ENCODE assay signal across 32 cellular contexts in the genomic region with DNA sequence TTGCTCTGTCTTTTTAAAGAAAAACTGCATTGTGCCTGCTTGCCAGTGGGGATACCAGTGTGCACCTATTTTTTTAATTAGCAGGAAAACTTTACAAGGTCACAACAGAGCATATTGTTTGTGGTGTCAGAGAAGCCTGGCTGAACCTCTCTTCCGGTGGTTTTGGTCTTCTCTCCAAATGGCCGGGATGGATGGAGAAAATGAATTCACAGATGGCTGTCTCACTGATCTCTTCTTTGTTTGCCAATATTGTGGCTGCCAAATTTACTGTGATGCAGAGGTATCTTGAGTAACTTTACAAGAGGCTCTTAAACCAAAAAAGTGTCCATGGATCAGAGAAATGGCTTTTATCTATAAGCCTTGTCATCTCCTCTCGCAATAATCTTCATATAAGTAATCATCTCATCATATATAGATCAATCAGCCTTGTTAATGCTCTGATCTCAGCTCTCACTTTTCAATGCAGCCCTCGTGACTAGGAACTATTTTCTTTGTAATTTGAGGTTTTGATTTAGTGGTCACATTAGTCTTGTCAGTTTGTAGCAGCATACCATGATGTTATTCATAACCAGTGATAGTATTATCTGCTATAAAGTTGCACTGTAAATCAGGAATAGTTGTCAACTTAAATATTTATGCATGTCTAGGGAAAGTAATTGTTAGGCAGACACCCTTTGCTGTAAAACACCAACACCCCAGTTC.
DNase-seq lines count a peak whose midpoint lies in the region; ATAC-seq and TF ChIP-seq lines count a peak whose summit lies in the region.
"Had no signal": no experiment of that assay in that cellular context is flagged by ENCODE, and none has a peak within 500 bp of the region (broad histone marks: within the 10 kb centered on the region; RNA-seq: fewer than 3 reads in every experiment).

No MANE protein-coding gene starts in this region.

- H3K4me3 Mint-ChIP-seq in endodermal cell: no peak overlapping the region
- H3K4me3 Mint-ChIP-seq in neural progenitor cell: peak overlapping the region; percentile 79
- H3K4me3 Mint-ChIP-seq: activated CD4-positive, alpha-beta memory T cell treated with anti-CD3 and anti-CD28 coated beads for 36 hours; activated naive CD8-positive, alpha-beta T cell; nephron had no signal

- H3K9me3 ChIP-seq in Karpas-422 (ENCODE audit: low read length): no peaks in the 10 kb centered on the region
- no peaks in the 10 kb centered on the region for H3K9me3 ChIP-seq in endodermal cell (ENCODE audit: control insufficient read depth, low read length)
- H3K9me3 ChIP-seq in neural progenitor cell (ENCODE audit: low read depth): no peaks in the 10 kb centered on the region
- H3K9me3 ChIP-seq: ascending aorta, BLaER1, HAP-1, lower lobe of right lung, right lobe of liver, SJSA1, transverse colon had no signal

- H3K27ac ChIP-seq in Karpas-422 (ENCODE audit: low read length) (no peak overlapping the region), endodermal cell (ENCODE audit: low read depth, low read length) (peak overlapping the region; percentile 91), neural progenitor cell (peak overlapping the region; percentile 77)
- H3K27ac ChIP-seq: ascending aorta, BLaER1, KMS-11, lower lobe of right lung, right lobe of liver, SJSA1, transverse colon had no signal

- H3K27me3 ChIP-seq in Karpas-422 (ENCODE audit: low read length) (no peaks in the 10 kb centered on the region), endodermal cell (ENCODE audit: control insufficient read depth, insufficient read depth, low read length, poor library complexity, severe bottlenecking) (no peaks in the 10 kb centered on the region), neural progenitor cell (no peaks in the 10 kb centered on the region)
- H3K27me3 ChIP-seq: ascending aorta, BLaER1, right lobe of liver, SJSA1, transverse colon had no signal

- ATAC-seq in GM18868 (IDR thresholded peaks at IDR 0.05; ENCODE audit: unreplicated experiment): no peak
- no peak for ATAC-seq in HG02763 (IDR thresholded peaks at IDR 0.05; ENCODE audit: unreplicated experiment)
- ATAC-seq: activated CD4-positive, CD25-positive, alpha-beta regulatory T cell treated with anti-CD3 and anti-CD28 coated beads, Interleukin-2, amount 50 U/mL, for 24 hours; lower lobe of right lung; right lobe of liver had no signal

- H3K79me2 ChIP-seq in Karpas-422 (ENCODE audit: low read length) (no peaks in the 10 kb centered on the region), neural progenitor cell (ENCODE audit: low read depth) (no peaks in the 10 kb centered on the region)

- H4K20me1 ChIP-seq in Karpas-422 (ENCODE audit: insufficient read depth, low read depth, low read length) (no peaks in the 10 kb centered on the region), neural progenitor cell (ENCODE audit: low read depth) (no peaks in the 10 kb centered on the region)
- H4K20me1 ChIP-seq: BLaER1 had no signal

- H3K27me3 Mint-ChIP-seq in endodermal cell (ENCODE audit: insufficient read depth): no peaks in the 10 kb centered on the region
- peaks cover 6% of the 10 kb centered on the region for H3K27me3 Mint-ChIP-seq in neural progenitor cell (ENCODE audit: insufficient read depth, low read depth)
- H3K27me3 Mint-ChIP-seq: activated CD4-positive, alpha-beta memory T cell treated with anti-CD3 and anti-CD28 coated beads for 36 hours had no signal

- peak; percentile 53 for DNase-seq in Daoy (ENCODE audit: low read depth)
- no peak for DNase-seq in Karpas-422
- DNase-seq in endodermal cell: no peak
- peak; percentile 25 for DNase-seq in neural progenitor cell (ENCODE audit: low spot score)
- no peak for DNase-seq in NCI-H1417 (lab: John Stamatoyannopoulos, UW)
- DNase-seq in anterior cingulate cortex (lab: John Stamatoyannopoulos, UW): no peak
- DNase-seq: activated CD4-positive, alpha-beta memory T cell treated with anti-CD3 and anti-CD28 coated beads for 36 hours; activated CD8-positive, alpha-beta memory T cell treated with anti-CD3 and anti-CD28 coated beads, Interleukin-2, amount 50 U/mL, for 4 hours; central memory CD4-positive, alpha-beta T cell; dermis blood vessel endothelial cell; DMS53; GF-D8; kidney glomerular epithelial cell; lower lobe of right lung; NCI-H1436 treated with DMSO at 0.1 percent for 48 hours; NCI-H446; NCI-H82; posterior cingulate gyrus; right lobe of liver; stimulated activated CD4-positive, alpha-beta T cell treated with anti-CD3 and anti-CD28 coated beads, Interleukin-2, amount 100 ng/mL, for 48 hours; transverse colon had no signal

- H3K27ac Mint-ChIP-seq in endodermal cell (peak overlapping the region; percentile 40), neural progenitor cell (peak overlapping the region; percentile 100)
- H3K27ac Mint-ChIP-seq: activated CD4-positive, alpha-beta memory T cell treated with anti-CD3 and anti-CD28 coated beads for 36 hours; activated naive CD8-positive, alpha-beta T cell; activated T-helper 2 cell treated with anti-CD3 and anti-CD28 coated beads, Interferon-gamma antibody, Interleukin-2, Interleukin-4, amounts not matched to agents 10 μg/mL and 5 μg/mL and 100 μg/mL, durations not matched to agents 14 hours and 24 hours and 36 hours; nephron had no signal

- peak overlapping the region; percentile 12; the same call in 1 of the 2 replicates for H2AFZ ChIP-seq in Karpas-422 (ENCODE audit: low read length)
- H2AFZ ChIP-seq in neural progenitor cell (replicated peaks): no peak overlapping the region

- no peak for TF ChIP-seq CTCF in endodermal cell (conservative IDR thresholded peaks at IDR 0.05)
- TF ChIP-seq CTCF in neural progenitor cell (IDR thresholded peaks at IDR 0.05): no peak

- H3K36me3 ChIP-seq in Karpas-422 (ENCODE audit: insufficient read depth, low read length) (no peaks in the 10 kb centered on the region), endodermal cell (ENCODE audit: control insufficient read depth, insufficient read depth, low read length) (no peaks in the 10 kb centered on the region), neural progenitor cell (no peaks in the 10 kb centered on the region)
- H3K36me3 ChIP-seq: ascending aorta, BLaER1, HAP-1, lower lobe of right lung, right lobe of liver, SJSA1, transverse colon had no signal

- H3K4me1 ChIP-seq in Karpas-422 (ENCODE audit: low read length) (peaks cover 22% of the 10 kb centered on the region), endodermal cell (ENCODE audit: control insufficient read depth, insufficient read depth, low read length) (peaks cover 12% of the 10 kb centered on the region), neural progenitor cell (peaks cover 35% of the 10 kb centered on the region)
- H3K4me1 ChIP-seq: ascending aorta, BLaER1, lower lobe of right lung, right lobe of liver, transverse colon had no signal

- H3K4me3 ChIP-seq in Karpas-422 (ENCODE audit: low read length) (no peak overlapping the region), endodermal cell (ENCODE audit: low read length) (peak overlapping the region; percentile 22), neural progenitor cell (peak overlapping the region; percentile 26)
- H3K4me3 ChIP-seq: ascending aorta, BLaER1, HAP-1, lower lobe of right lung, right lobe of liver, SJSA1, transverse colon had no signal

- H3K4me2 ChIP-seq in Karpas-422 (ENCODE audit: low read depth, low read length, poor library complexity, severe bottlenecking): peak overlapping the region; percentile 37
- H3K4me2 ChIP-seq in neural progenitor cell: peak overlapping the region; percentile 69
- H3K4me2 ChIP-seq: BLaER1, KMS-11 had no signal

- peaks cover 27% of the 10 kb centered on the region for H3K4me1 Mint-ChIP-seq in endodermal cell
- peaks cover 46% of the 10 kb centered on the region for H3K4me1 Mint-ChIP-seq in neural progenitor cell

- H3K9ac ChIP-seq in Karpas-422 (ENCODE audit: low read length) (no peak overlapping the region), endodermal cell (ENCODE audit: extremely low read depth, low read length, poor library complexity, severe bottlenecking) (peak overlapping the region; percentile 29), neural progenitor cell (no peak overlapping the region)
- H3K9ac ChIP-seq: BLaER1, KMS-11 had no signal

- H3F3A ChIP-seq in neural progenitor cell (ENCODE audit: low read depth): peaks cover 17% of the 10 kb centered on the region

- H3K36me3 Mint-ChIP-seq in endodermal cell (ENCODE audit: low read depth) (no peaks in the 10 kb centered on the region), neural progenitor cell (peaks cover 2% of the 10 kb centered on the region)
- H3K36me3 Mint-ChIP-seq: activated CD4-positive, alpha-beta memory T cell treated with anti-CD3 and anti-CD28 coated beads for 36 hours; activated naive CD8-positive, alpha-beta T cell had no signal

- no peaks in the 10 kb centered on the region for H3K9me3 Mint-ChIP-seq in endodermal cell
- peaks cover 2% of the 10 kb centered on the region for H3K9me3 Mint-ChIP-seq in neural progenitor cell
- H3K9me3 Mint-ChIP-seq: activated CD4-positive, alpha-beta memory T cell treated with anti-CD3 and anti-CD28 coated beads for 36 hours; activated T-helper 2 cell treated with anti-CD3 and anti-CD28 coated beads, Interferon-gamma antibody, Interleukin-2, Interleukin-4, amounts not matched to agents 10 μg/mL and 5 μg/mL and 100 μg/mL, durations not matched to agents 14 hours and 24 hours and 36 hours; nephron had no signal

- WGBS in endodermal cell (ENCODE audit: insufficient coverage in 1 of 2, insufficient read length in 1 of 2), 2 experiments: 75 to 86% methylated on average over 2 to 4 of the region's 4 CpGs

- H3K9me2 ChIP-seq in Karpas-422 (replicated peaks; ENCODE audit: insufficient read depth, low read length): no peaks in the 10 kb centered on the region

Comparison
In these comparisons a context has a peak if more than half of its experiments do, and no peak if none do; other contexts are left out.
1. DNase-seq: peak in Daoy (single experiment) and neural progenitor cell (single experiment); none in Karpas-422 (single experiment), endodermal cell (single experiment), NCI-H1417 (0 of 3) and anterior cingulate cortex (0 of 58).